In the genomic region with DNA sequence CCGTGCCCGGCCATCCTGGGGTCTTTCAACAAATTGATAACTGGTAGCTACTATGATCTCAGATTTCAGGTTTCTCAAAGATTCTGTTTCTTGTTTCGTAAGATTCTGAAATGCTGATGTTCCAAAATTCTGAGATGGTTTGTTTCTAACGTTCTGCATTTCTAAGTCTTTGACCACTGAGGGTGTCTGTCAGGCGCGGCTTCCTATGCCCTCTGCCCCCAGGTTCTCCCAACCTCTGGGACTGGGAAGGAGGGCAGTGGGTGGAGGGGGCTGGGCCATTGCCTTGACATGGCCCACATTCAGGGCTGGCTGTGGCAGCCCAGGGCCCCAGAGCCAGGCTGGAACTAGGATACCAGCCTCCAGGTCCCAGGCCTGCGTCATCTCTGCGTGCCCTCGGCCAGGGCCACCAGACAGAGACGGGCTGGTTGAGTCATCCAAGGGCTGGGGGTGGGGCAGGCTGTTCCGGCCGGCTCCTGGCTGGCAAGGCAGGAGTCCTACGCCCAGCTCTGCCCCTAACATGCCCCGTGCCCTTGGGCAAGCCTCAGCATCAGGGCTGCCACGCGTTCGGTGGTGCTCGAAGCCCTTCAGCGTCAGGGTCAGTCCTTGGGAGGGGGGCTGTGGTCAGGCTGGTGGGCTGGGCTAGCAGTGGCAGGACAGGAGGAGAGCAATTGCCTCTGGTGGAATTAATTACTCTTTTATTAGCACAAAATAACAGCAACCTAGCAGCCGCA, we compare ENCODE assay signal across 1 cellular context.
TF ChIP-seq lines count a peak whose summit lies in the region.

No MANE protein-coding gene starts in this region.

TF ChIP-seq in HepG2, 621 proteins besides CTCF, POLR2A, EP300 and RAD21 (continues in another document):
- TF ChIP-seq THAP11 (CRISPR knock-in tag; IDR thresholded peaks at IDR 0.05) (peak; percentile 68; the same call in 1 of the 2 replicates), DZIP1 (CRISPR knock-in tag; IDR thresholded peaks at IDR 0.05) (peak; percentile 84; the same call in 1 of the 2 replicates), RARA (CRISPR knock-in tag; IDR thresholded peaks at IDR 0.05) (peak; percentile 32; the same call in 1 of the 2 replicates), SCMH1 (CRISPR knock-in tag; IDR thresholded peaks at IDR 0.05; ENCODE audit: borderline replicate concordance) (no peak), SALL2 (CRISPR knock-in tag; IDR thresholded peaks at IDR 0.05) (0 out of 2 replicates have a peak, but pooled peaks have one; percentile 28), FIP1L1 (IDR thresholded peaks at IDR 0.05; ENCODE audit: borderline replicate concordance, insufficient read depth, low read depth, low read length) (0 out of 2 replicates have a peak, but pooled peaks have one; percentile 61), ZFP90 (CRISPR knock-in tag; IDR thresholded peaks at IDR 0.05; ENCODE audit: borderline replicate concordance) (0 out of 2 replicates have a peak, but pooled peaks have one; percentile 8), EED (CRISPR knock-in tag; IDR thresholded peaks at IDR 0.05) (no peak), ATF4 (CRISPR knock-in tag; IDR thresholded peaks at IDR 0.05) (peak in 1 of 2 experiments; percentile 67; a peak in 2 of 4 replicates), ZBTB38 (CRISPR knock-in tag; IDR thresholded peaks at IDR 0.05) (peak; percentile 93), CCDC6 (CRISPR knock-in tag; IDR thresholded peaks at IDR 0.05) (0 out of 2 replicates have a peak, but pooled peaks have one; percentile 40), PHF20 (CRISPR knock-in tag; IDR thresholded peaks at IDR 0.05) (peak; percentile 49), NFYB (CRISPR knock-in tag; IDR thresholded peaks at IDR 0.05) (no peak), MIER2 (CRISPR knock-in tag; IDR thresholded peaks at IDR 0.05) (0 out of 2 replicates have a peak, but pooled peaks have one; percentile 36), CREM (IDR thresholded peaks at IDR 0.05) (peak; percentile 86), CREM (CRISPR knock-in tag; IDR thresholded peaks at IDR 0.05) (no peak), STAT6 (CRISPR knock-in tag; IDR thresholded peaks at IDR 0.05; ENCODE audit: borderline replicate concordance) (peak; percentile 25; the same call in 1 of the 2 replicates), ZNF776 (CRISPR knock-in tag; IDR thresholded peaks at IDR 0.05) (0 out of 2 replicates have a peak, but pooled peaks have one; percentile 8), LRRFIP1 (CRISPR knock-in tag; conservative IDR thresholded peaks at IDR 0.05) (no peak), NFE2L1 (CRISPR knock-in tag; IDR thresholded peaks at IDR 0.05; ENCODE audit: borderline replicate concordance) (peak; percentile 65; the same call in 1 of the 2 replicates), DNMT1 (CRISPR knock-in tag; IDR thresholded peaks at IDR 0.05) (0 out of 2 replicates have a peak, but pooled peaks have one; percentile 48), ZBTB20 (CRISPR knock-in tag; IDR thresholded peaks at IDR 0.05; ENCODE audit: borderline replicate concordance, low read depth) (0 out of 2 replicates have a peak, but pooled peaks have one; percentile 4), ZNF619 (CRISPR knock-in tag; IDR thresholded peaks at IDR 0.05) (peak; percentile 59; the same call in 1 of the 2 replicates), FOXA3 (CRISPR knock-in tag; IDR thresholded peaks at IDR 0.05) (0 out of 2 replicates have a peak, but pooled peaks have one; percentile 9)
- TF ChIP-seq, protein P1, sequence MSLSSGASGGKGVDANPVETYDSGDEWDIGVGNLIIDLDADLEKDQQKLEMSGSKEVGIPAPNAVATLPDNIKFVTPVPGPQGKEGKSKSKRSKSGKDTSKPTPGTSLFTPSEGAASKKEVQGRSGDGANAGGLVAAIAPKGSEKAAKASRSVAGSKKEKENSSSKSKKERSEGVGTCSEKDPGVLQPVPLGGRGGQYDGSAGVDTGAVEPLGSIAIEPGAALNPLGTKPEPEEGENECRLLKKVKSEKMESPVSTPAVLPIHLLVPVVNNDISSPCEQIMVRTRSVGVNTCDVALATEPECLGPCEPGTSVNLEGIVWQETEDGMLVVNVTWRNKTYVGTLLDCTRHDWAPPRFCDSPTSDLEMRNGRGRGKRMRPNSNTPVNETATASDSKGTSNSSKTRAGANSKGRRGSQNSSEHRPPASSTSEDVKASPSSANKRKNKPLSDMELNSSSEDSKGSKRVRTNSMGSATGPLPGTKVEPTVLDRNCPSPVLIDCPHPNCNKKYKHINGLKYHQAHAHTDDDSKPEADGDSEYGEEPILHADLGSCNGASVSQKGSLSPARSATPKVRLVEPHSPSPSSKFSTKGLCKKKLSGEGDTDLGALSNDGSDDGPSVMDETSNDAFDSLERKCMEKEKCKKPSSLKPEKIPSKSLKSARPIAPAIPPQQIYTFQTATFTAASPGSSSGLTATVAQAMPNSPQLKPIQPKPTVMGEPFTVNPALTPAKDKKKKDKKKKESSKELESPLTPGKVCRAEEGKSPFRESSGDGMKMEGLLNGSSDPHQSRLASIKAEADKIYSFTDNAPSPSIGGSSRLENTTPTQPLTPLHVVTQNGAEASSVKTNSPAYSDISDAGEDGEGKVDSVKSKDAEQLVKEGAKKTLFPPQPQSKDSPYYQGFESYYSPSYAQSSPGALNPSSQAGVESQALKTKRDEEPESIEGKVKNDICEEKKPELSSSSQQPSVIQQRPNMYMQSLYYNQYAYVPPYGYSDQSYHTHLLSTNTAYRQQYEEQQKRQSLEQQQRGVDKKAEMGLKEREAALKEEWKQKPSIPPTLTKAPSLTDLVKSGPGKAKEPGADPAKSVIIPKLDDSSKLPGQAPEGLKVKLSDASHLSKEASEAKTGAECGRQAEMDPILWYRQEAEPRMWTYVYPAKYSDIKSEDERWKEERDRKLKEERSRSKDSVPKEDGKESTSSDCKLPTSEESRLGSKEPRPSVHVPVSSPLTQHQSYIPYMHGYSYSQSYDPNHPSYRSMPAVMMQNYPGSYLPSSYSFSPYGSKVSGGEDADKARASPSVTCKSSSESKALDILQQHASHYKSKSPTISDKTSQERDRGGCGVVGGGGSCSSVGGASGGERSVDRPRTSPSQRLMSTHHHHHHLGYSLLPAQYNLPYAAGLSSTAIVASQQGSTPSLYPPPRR (CRISPR knock-in tag; IDR thresholded peaks at IDR 0.05; ENCODE audit: borderline replicate concordance) = peak; percentile 27; the same call in 1 of the 2 replicates
- TF ChIP-seq, protein P2, sequence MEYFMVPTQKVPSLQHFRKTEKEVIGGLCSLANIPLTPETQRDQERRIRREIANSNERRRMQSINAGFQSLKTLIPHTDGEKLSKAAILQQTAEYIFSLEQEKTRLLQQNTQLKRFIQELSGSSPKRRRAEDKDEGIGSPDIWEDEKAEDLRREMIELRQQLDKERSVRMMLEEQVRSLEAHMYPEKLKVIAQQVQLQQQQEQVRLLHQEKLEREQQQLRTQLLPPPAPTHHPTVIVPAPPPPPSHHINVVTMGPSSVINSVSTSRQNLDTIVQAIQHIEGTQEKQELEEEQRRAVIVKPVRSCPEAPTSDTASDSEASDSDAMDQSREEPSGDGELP (IDR thresholded peaks at IDR 0.05; ENCODE audit: borderline replicate concordance, low read depth) = peak; percentile 39; the same call in 1 of the 2 replicates
- TF ChIP-seq, protein P3, sequence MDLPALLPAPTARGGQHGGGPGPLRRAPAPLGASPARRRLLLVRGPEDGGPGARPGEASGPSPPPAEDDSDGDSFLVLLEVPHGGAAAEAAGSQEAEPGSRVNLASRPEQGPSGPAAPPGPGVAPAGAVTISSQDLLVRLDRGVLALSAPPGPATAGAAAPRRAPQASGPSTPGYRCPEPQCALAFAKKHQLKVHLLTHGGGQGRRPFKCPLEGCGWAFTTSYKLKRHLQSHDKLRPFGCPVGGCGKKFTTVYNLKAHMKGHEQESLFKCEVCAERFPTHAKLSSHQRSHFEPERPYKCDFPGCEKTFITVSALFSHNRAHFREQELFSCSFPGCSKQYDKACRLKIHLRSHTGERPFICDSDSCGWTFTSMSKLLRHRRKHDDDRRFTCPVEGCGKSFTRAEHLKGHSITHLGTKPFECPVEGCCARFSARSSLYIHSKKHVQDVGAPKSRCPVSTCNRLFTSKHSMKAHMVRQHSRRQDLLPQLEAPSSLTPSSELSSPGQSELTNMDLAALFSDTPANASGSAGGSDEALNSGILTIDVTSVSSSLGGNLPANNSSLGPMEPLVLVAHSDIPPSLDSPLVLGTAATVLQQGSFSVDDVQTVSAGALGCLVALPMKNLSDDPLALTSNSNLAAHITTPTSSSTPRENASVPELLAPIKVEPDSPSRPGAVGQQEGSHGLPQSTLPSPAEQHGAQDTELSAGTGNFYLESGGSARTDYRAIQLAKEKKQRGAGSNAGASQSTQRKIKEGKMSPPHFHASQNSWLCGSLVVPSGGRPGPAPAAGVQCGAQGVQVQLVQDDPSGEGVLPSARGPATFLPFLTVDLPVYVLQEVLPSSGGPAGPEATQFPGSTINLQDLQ (CRISPR knock-in tag; IDR thresholded peaks at IDR 0.05) = peak; percentile 39; the same call in 1 of the 2 replicates
- TF ChIP-seq, protein P4, sequence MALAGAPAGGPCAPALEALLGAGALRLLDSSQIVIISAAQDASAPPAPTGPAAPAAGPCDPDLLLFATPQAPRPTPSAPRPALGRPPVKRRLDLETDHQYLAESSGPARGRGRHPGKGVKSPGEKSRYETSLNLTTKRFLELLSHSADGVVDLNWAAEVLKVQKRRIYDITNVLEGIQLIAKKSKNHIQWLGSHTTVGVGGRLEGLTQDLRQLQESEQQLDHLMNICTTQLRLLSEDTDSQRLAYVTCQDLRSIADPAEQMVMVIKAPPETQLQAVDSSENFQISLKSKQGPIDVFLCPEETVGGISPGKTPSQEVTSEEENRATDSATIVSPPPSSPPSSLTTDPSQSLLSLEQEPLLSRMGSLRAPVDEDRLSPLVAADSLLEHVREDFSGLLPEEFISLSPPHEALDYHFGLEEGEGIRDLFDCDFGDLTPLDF (CRISPR knock-in tag; IDR thresholded peaks at IDR 0.05) = no peak
- TF ChIP-seq, protein P5, sequence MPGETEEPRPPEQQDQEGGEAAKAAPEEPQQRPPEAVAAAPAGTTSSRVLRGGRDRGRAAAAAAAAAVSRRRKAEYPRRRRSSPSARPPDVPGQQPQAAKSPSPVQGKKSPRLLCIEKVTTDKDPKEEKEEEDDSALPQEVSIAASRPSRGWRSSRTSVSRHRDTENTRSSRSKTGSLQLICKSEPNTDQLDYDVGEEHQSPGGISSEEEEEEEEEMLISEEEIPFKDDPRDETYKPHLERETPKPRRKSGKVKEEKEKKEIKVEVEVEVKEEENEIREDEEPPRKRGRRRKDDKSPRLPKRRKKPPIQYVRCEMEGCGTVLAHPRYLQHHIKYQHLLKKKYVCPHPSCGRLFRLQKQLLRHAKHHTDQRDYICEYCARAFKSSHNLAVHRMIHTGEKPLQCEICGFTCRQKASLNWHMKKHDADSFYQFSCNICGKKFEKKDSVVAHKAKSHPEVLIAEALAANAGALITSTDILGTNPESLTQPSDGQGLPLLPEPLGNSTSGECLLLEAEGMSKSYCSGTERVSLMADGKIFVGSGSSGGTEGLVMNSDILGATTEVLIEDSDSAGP (CRISPR knock-in tag; IDR thresholded peaks at IDR 0.05; ENCODE audit: borderline replicate concordance) = peak; percentile 74; the same call in 1 of the 2 replicates
